In genomic region chr18:35491689-35492077, GRCh38 we compare ENCODE assay signal across 15 cellular contexts. TPM values are rescaled to one million over a fixed set of nuclear protein-coding genes. Genes with fewer than 3 reads are reported as not detected.
DNase-seq lines count a peak whose midpoint lies in the region; ATAC-seq, FAIRE-seq and TF ChIP-seq lines count a peak whose summit lies in the region.
"Had no signal": no experiment of that assay in that cellular context is flagged by ENCODE, and none has a peak within 500 bp of the region (broad histone marks: within the 10 kb centered on the region; RNA-seq: fewer than 3 reads in every experiment).

No MANE protein-coding gene starts in this region.

- H3K4me1 ChIP-seq in cardiac muscle cell (ENCODE audit: low read depth) (peaks cover 25% of the 10 kb centered on the region), K562 (replicated peaks in 1 of 2; ENCODE audit: control insufficient read depth in 2 of 2, insufficient read depth in 2 of 2, low read length in 2 of 2) (peaks cover 4 to 29% of the 10 kb centered on the region in 2 experiments; a peak in 3 of 5 replicates), iPS-15b (ENCODE audit: control insufficient read depth, insufficient read depth, low read length) (peaks cover 33% of the 10 kb centered on the region)

- peaks cover 55% of the 10 kb centered on the region for H3K79me2 ChIP-seq in K562 (ENCODE audit: control insufficient read depth, insufficient read depth, low read length)

- no peak overlapping the region for H2AFZ ChIP-seq in K562 (ENCODE audit: low read depth, low read length)

- H3K9me3 ChIP-seq in cardiac muscle cell (ENCODE audit: low read depth) (no peaks in the 10 kb centered on the region), K562 (replicated peaks; ENCODE audit: control insufficient read depth, insufficient read depth, low read depth, low read length) (no peaks in the 10 kb centered on the region), iPS-15b (ENCODE audit: control insufficient read depth, insufficient read depth, low read length) (no peaks in the 10 kb centered on the region)
- H3K9me3 ChIP-seq: adrenal gland had no signal

- no peaks in the 10 kb centered on the region for H4K20me1 ChIP-seq in K562 (replicated peaks; ENCODE audit: control insufficient read depth, insufficient read depth, low read length)

- intact Hi-C loops in Right ventricle myocardium superior (cut with DNase I), result no loop called here
- intact Hi-C loops in K562 (cut with micrococcal nuclease), result loop anchor here (10.0 kb wide), 1 partner anchor 87 kb away; no protein-coding TSS in a partner anchor

- BruUV-seq in K562 (replicated peaks; lab: Mats Ljungman, UMichigan), result no TSS peak

- no peak overlapping the region for H3K4me2 ChIP-seq in K562 (ENCODE audit: insufficient read depth, low read length)

- H3K27me3 ChIP-seq in cardiac muscle cell (no peaks in the 10 kb centered on the region), K562 (ENCODE audit: control insufficient read depth in 2 of 2, insufficient read depth in 2 of 2, low read length in 2 of 2) (no peaks in the 10 kb centered on the region), iPS-15b (ENCODE audit: control insufficient read depth, insufficient read depth, low read length) (no peaks in the 10 kb centered on the region)
- H3K27me3 ChIP-seq: adrenal gland had no signal

- H3K9ac ChIP-seq in K562 (ENCODE audit: insufficient read depth in 1 of 2, low read depth in 2 of 2, low read length in 2 of 2) (peak overlapping the region in 1 of 2 experiments; percentile 9; a peak in 1 of 4 replicates), iPS-15b (ENCODE audit: low read depth, low read length) (peak overlapping the region; percentile 27)

- H3K36me3 ChIP-seq in cardiac muscle cell (no peaks in the 10 kb centered on the region), K562 (ENCODE audit: control insufficient read depth, insufficient read depth, low read length) (no peaks in the 10 kb centered on the region; the same call in 2 of the 3 replicates), iPS-15b (ENCODE audit: control insufficient read depth, insufficient read depth, low read length) (no peaks in the 10 kb centered on the region)
- H3K36me3 ChIP-seq: adrenal gland had no signal

- CTCF ChIA-PET in K562 (lab: Yijun Ruan, JAX; ENCODE audit: low intra/inter-chr PET ratio), result no interaction called here

- peak in 1 of 2 donors; percentile 20 for DNase-seq in cardiac muscle cell (ENCODE audit: low read depth in 1 of 2, low spot score in 1 of 2)
- DNase-seq in Right ventricle myocardium superior, result no peak
- peak in 1 of 4 experiments; percentile 44 for DNase-seq in K562 (ENCODE audit: extremely low read depth in 1 of 4, low spot score in 3 of 4)
- no peak for DNase-seq in stimulated activated naive CD8-positive, alpha-beta T cell treated with anti-CD3 and anti-CD28 coated beads, Interleukin-15, amount 100 ng/mL, for 72 hours
- DNase-seq in GM19240 (ENCODE audit: insufficient read length, low spot score), result no peak
- no peak for DNase-seq in activated effector memory CD4-positive, alpha-beta T cell treated with anti-CD3 and anti-CD28 coated beads, Interleukin-2, amount 50 U/mL, for 16 hours
- DNase-seq: activated CD8-positive, alpha-beta memory T cell treated with anti-CD3 and anti-CD28 coated beads, Interleukin-2, amount 10 ng/mL, durations not matched to agents 7 days and 5 days; adrenal gland; effector CD8-positive, alpha-beta T cell; GOT3; NCI-H1417 treated with DMSO at 0.1 percent for 48 hours; NCI-H510A treated with DMSO at 0.1 percent for 48 hours; stimulated activated CD4-positive, alpha-beta T cell treated with anti-CD3 and anti-CD28 coated beads, Interleukin-1b, Interleukin-23, amount 100 ng/mL, for 48 hours had no signal

- in situ Hi-C loops in K562 (cut with MboI), result no loop called here

- H3K27ac ChIP-seq in cardiac muscle cell (peak overlapping the region; percentile 59), K562 (ENCODE audit: extremely low read depth, low read depth, low read length) (no peak overlapping the region)
- H3K27ac ChIP-seq: adrenal gland had no signal

- WGBS in K562 (ENCODE audit: insufficient coverage, low coverage, missing lambda C conversion rate), result 43% methylated on average over 5 of the region's 5 CpGs

- no peak for FAIRE-seq in K562 (lab: Jason Lieb, UNC)

- no peak for TF ChIP-seq EP300 in K562 (IDR thresholded peaks at IDR 0.05; ENCODE audit: low read length)

- no peak overlapping the region for H3K4me3 Mint-ChIP-seq in stimulated activated naive CD8-positive, alpha-beta T cell treated with anti-CD3 and anti-CD28 coated beads, Interleukin-15, amount 100 ng/mL, for 72 hours
- H3K4me3 Mint-ChIP-seq: activated CD8-positive, alpha-beta memory T cell treated with anti-CD3 and anti-CD28 coated beads, Interleukin-2, amount 10 ng/mL, durations not matched to agents 7 days and 5 days had no signal

- H3K4me3 ChIP-seq in cardiac muscle cell (no peak overlapping the region), K562 (no peak overlapping the region), iPS-15b (ENCODE audit: low read depth, low read length) (peak overlapping the region; percentile 3)
- H3K4me3 ChIP-seq: adrenal gland had no signal

- POLR2A ChIA-PET in K562 (lab: Yijun Ruan, JAX), result no interaction called here

- no peaks in the 10 kb centered on the region for H3K9me1 ChIP-seq in K562 (ENCODE audit: control insufficient read depth, insufficient read depth, low read length)

- peaks cover 65% of the 10 kb centered on the region for H3K4me1 Mint-ChIP-seq in stimulated activated naive CD8-positive, alpha-beta T cell treated with anti-CD3 and anti-CD28 coated beads, Interleukin-15, amount 100 ng/mL, for 72 hours

- peaks cover 0 to 6% of the 10 kb centered on the region in 2 donors for H3K9me3 Mint-ChIP-seq in stimulated activated naive CD8-positive, alpha-beta T cell treated with anti-CD3 and anti-CD28 coated beads, Interleukin-15, amount 100 ng/mL, for 72 hours

- no peak overlapping the region for H3K27ac Mint-ChIP-seq in stimulated activated naive CD8-positive, alpha-beta T cell treated with anti-CD3 and anti-CD28 coated beads, Interleukin-15, amount 100 ng/mL, for 72 hours
- H3K27ac Mint-ChIP-seq: activated CD8-positive, alpha-beta memory T cell treated with anti-CD3 and anti-CD28 coated beads, Interleukin-2, amount 10 ng/mL, durations not matched to agents 7 days and 5 days had no signal

- ATAC-seq in Right ventricle myocardium superior (ENCODE audit: poor library complexity), result no peak
- ATAC-seq in K562, result peak; percentile 60
- ATAC-seq in stimulated activated naive CD8-positive, alpha-beta T cell treated with anti-CD3 and anti-CD28 coated beads, Interleukin-15, amount 100 ng/mL, for 72 hours, result peak; percentile 26
- no peak for ATAC-seq in HG02678 (IDR thresholded peaks at IDR 0.05; ENCODE audit: unreplicated experiment)
- ATAC-seq: activated CD8-positive, alpha-beta memory T cell treated with anti-CD3 and anti-CD28 coated beads, Interleukin-2, amount 10 ng/mL, durations not matched to agents 7 days and 5 days had no signal

- no peak for TF ChIP-seq RAD21 in K562 (CRISPR knock-in tag; conservative IDR thresholded peaks at IDR 0.05 in 1 of 2, IDR thresholded peaks at IDR 0.05 in 1 of 2)

- no peaks in the 10 kb centered on the region for H3K27me3 Mint-ChIP-seq in stimulated activated naive CD8-positive, alpha-beta T cell treated with anti-CD3 and anti-CD28 coated beads, Interleukin-15, amount 100 ng/mL, for 72 hours
- H3K27me3 Mint-ChIP-seq: activated CD8-positive, alpha-beta memory T cell treated with anti-CD3 and anti-CD28 coated beads, Interleukin-2, amount 10 ng/mL, durations not matched to agents 7 days and 5 days had no signal

- TF ChIP-seq CTCF in cardiac muscle cell (IDR thresholded peaks at IDR 0.05; ENCODE audit: low read depth, low read length) (no peak), K562 (IDR thresholded peaks at IDR 0.05 in 2 of 3, conservative IDR thresholded peaks at IDR 0.05 in 1 of 3; ENCODE audit: insufficient read depth in 2 of 3, low read depth in 1 of 3, low read length in 3 of 3) (peak in 1 of 3 experiments; percentile 12; a peak in 1 of 6 replicates)

- TF ChIP-seq POLR2A in K562 (conservative IDR thresholded peaks at IDR 0.05), result no peak

TF ChIP-seq in K562, 482 proteins besides CTCF, POLR2A, EP300 and RAD21 (continues in another document):
- TF ChIP-seq NCOA1 (IDR thresholded peaks at IDR 0.05; ENCODE audit: low read depth) (no peak), TEAD2 (tag; IDR thresholded peaks at IDR 0.05) (no peak), ZBTB8A (IDR thresholded peaks at IDR 0.05; ENCODE audit: partially characterized antibody) (no peak), ZNF121 (CRISPR knock-in tag; conservative IDR thresholded peaks at IDR 0.05) (no peak), SREBF1 (IDR thresholded peaks at IDR 0.05; ENCODE audit: borderline replicate concordance, low read depth, low read length) (no peak), MCM3 (IDR thresholded peaks at IDR 0.05) (no peak)

RNA-seq across cellular contexts. Expression of gene INO80C, which starts 6.1 kb away (rescaled TPM):
- total RNA-seq in cardiac muscle cell (10.7 and 13.5 TPM in 2 replicates), Right ventricle myocardium superior (23.1 TPM), K562 (2014; rRNA removed) (14.3 and 19.8 TPM in 2 replicates), K562 (2014; rRNA removed; fragmentation: Illumina TruSeq; extraction: Trizol) (21.4 and 21.6 TPM in 2 replicates), K562 (2015; rRNA removed; fragmentation: Illumina TruSeq; extraction: Trizol) (18.8 and 19.2 TPM in 2 replicates), K562 (2021) (42.1 and 46.6 TPM in 2 replicates)
- polyA plus RNA-seq in cardiac muscle cell (25.0 and 27.8 TPM in 2 replicates), K562 (2011; rRNA removed) (33.6 and 34.8 TPM in 2 replicates), K562 (2014; fragmentation: Illumina TruSeq; extraction: Trizol) (46.6 and 49.8 TPM in 2 replicates), K562 (2014; fragmentation: Nextera tagmentation; extraction: Ambion mirVana) (10 to 100 TPM; 51.3 to 53.3 TPM), K562 (2014; rRNA removed) (35.3 and 52.2 TPM in 2 replicates)
- total RNA-seq in K562 (2011; cell fraction: chromatin; rRNA removed; ENCODE audit: low replicate concordance), result 9.7 and 20.7 TPM in 2 replicates
- 18.0 and 20.5 TPM in 2 replicates for total RNA-seq in K562 (2011; cell fraction: nucleolus; rRNA removed)
- 18.2 and 19.3 TPM in 2 replicates for total RNA-seq in K562 (2011; cell fraction: nucleoplasm; rRNA removed)
- 27.0 and 27.2 TPM in 2 replicates for polyA plus RNA-seq in K562 (2011; cell fraction: cytosol; rRNA removed)
- 22.8 and 24.3 TPM in 2 replicates for polyA plus RNA-seq in K562 (2011; cell fraction: nucleus; rRNA removed)
- 25.2 and 34.8 TPM in 2 replicates for polyA plus RNA-seq in K562 (2012)
- polyA minus RNA-seq in K562 (2011; rRNA and poly(A)+ RNA removed), result 13.7 and 16.1 TPM in 2 replicates
- 7.3 and 9.1 TPM in 2 replicates for polyA minus RNA-seq in K562 (2011; cell fraction: cytosol; rRNA and poly(A)+ RNA removed)
- 10.4 and 14.7 TPM in 2 replicates for polyA minus RNA-seq in K562 (2011; cell fraction: nucleus; rRNA and poly(A)+ RNA removed)

Comparison
In these comparisons a context has a peak if more than half of its experiments do, and no peak if none do; other contexts are left out.
1. ATAC-seq: peak in K562 (single experiment) and stimulated activated naive CD8-positive, alpha-beta T cell treated with anti-CD3 and anti-CD28 coated beads, Interleukin-15, amount 100 ng/mL, for 72 hours (single experiment); none in Right ventricle myocardium superior (single experiment) and HG02678 (single experiment).